17 cellular contexts compared by ENCODE assay signal in genomic region chr4:126592088-126592487, GRCh38.
DNase-seq lines count a peak whose midpoint lies in the region; ATAC-seq and TF ChIP-seq lines count a peak whose summit lies in the region.
"Had no signal": no experiment of that assay in that cellular context is flagged by ENCODE, and none has a peak within 500 bp of the region (broad histone marks: within the 10 kb centered on the region; RNA-seq: fewer than 3 reads in every experiment).

No MANE protein-coding gene starts in this region.

- H3K79me2 ChIP-seq in PC-3 (ENCODE audit: low read length), result no peaks in the 10 kb centered on the region

- intact Hi-C loops in PC-3 (cut with micrococcal nuclease), result no loop called here

- H3K27me3 ChIP-seq in PC-3 (ENCODE audit: low read length) (no peaks in the 10 kb centered on the region), H7 (ENCODE audit: control insufficient read depth, insufficient read depth, low read length) (no peaks in the 10 kb centered on the region)
- H3K27me3 ChIP-seq: pancreas, SJCRH30 had no signal

- no peak for ATAC-seq in PC-3
- ATAC-seq: pancreas had no signal

- DNase-seq in DMS114 treated with DMSO at 0.1 percent for 48 hours (lab: John Stamatoyannopoulos, UW; ENCODE audit: unreplicated experiment) (peak; percentile 6), PC-3 (no peak), epithelial cell of esophagus (ENCODE audit: low read depth) (peak; percentile 38), H7 (no peak), 8988T (no peak), NCI-H187 (lab: John Stamatoyannopoulos, UW) (no peak)
- no peak for DNase-seq in activated CD4-positive, alpha-beta T cell treated with anti-CD3 and anti-CD28 coated beads for 4 hours
- DNase-seq: activated CD4-positive, alpha-beta T cell treated with anti-CD3 and anti-CD28 coated beads, Interleukin-2, amount 50 U/mL, for 48 hours; activated naive CD4-positive, alpha-beta T cell treated with anti-CD3 and anti-CD28 coated beads, Interleukin-2, amount 10 ng/mL, durations not matched to agents 7 days and 5 days; DMS79; effector CD4-positive, alpha-beta T cell; NCI-H2227 treated with DMSO at 0.1 percent for 48 hours; pancreas; stimulated activated CD4-positive, alpha-beta T cell treated with anti-CD3 and anti-CD28 coated beads, Interleukin-4, amount 100 ng/mL, for 4 hours had no signal

- H3K27ac Mint-ChIP-seq in nephron, result peak overlapping the region in 2 of 3 experiments; percentile 2 to 6
- H3K27ac Mint-ChIP-seq: activated naive CD4-positive, alpha-beta T cell treated with anti-CD3 and anti-CD28 coated beads, Interleukin-2, amount 10 ng/mL, durations not matched to agents 7 days and 5 days; IgD-negative memory B cell had no signal

- H3K9me2 ChIP-seq in PC-3 (replicated peaks; ENCODE audit: low read length), result no peaks in the 10 kb centered on the region

- no peaks in the 10 kb centered on the region for H3K4me1 Mint-ChIP-seq in nephron
- H3K4me1 Mint-ChIP-seq: activated naive CD4-positive, alpha-beta T cell treated with anti-CD3 and anti-CD28 coated beads, Interleukin-2, amount 10 ng/mL, durations not matched to agents 7 days and 5 days; IgD-negative memory B cell had no signal

- H3K27ac ChIP-seq in PC-3 (ENCODE audit: low read length), result no peak overlapping the region
- H3K27ac ChIP-seq: pancreas, SJCRH30 had no signal

- H3K9me3 Mint-ChIP-seq in nephron, result peaks cover 24% of the 10 kb centered on the region

- no peaks in the 10 kb centered on the region for H3K4me1 ChIP-seq in PC-3 (ENCODE audit: insufficient read depth, low read length)
- H3K4me1 ChIP-seq: pancreas had no signal

- POLR2A ChIA-PET in PC-3 (lab: Charles Lee; ENCODE audit: unreplicated experiment), result interaction anchor here (0.5 kb wide), 1 partner anchor 380 kb away, joined by 4 read pairs; no protein-coding TSS in a partner anchor

- H3K36me3 Mint-ChIP-seq in nephron (ENCODE audit: low read depth), result no peaks in the 10 kb centered on the region
- H3K36me3 Mint-ChIP-seq: activated naive CD4-positive, alpha-beta T cell treated with anti-CD3 and anti-CD28 coated beads, Interleukin-2, amount 10 ng/mL, durations not matched to agents 7 days and 5 days; IgD-negative memory B cell had no signal

- H3K4me3 ChIP-seq in PC-3 (ENCODE audit: low read length) (no peak overlapping the region), epithelial cell of esophagus (ENCODE audit: low read length) (no peak overlapping the region), H7 (ENCODE audit: insufficient read depth, low read depth, low read length) (no peak overlapping the region)
- H3K4me3 ChIP-seq: pancreas, SJCRH30 had no signal

- H3F3A ChIP-seq in PC-3 (ENCODE audit: low read length, unreplicated experiment), result no peaks in the 10 kb centered on the region

- CTCF ChIA-PET in PC-3 (lab: Charles Lee), result no interaction called here

- H3K9ac ChIP-seq in PC-3 (ENCODE audit: low read length), result no peak overlapping the region

- no peak overlapping the region for H3K4me3 Mint-ChIP-seq in nephron
- H3K4me3 Mint-ChIP-seq: activated naive CD4-positive, alpha-beta T cell treated with anti-CD3 and anti-CD28 coated beads, Interleukin-2, amount 10 ng/mL, durations not matched to agents 7 days and 5 days; IgD-negative memory B cell had no signal

- no peaks in the 10 kb centered on the region for H3K9me3 ChIP-seq in PC-3 (ENCODE audit: low read length)
- H3K9me3 ChIP-seq: pancreas, SJCRH30 had no signal

- H3K4me2 ChIP-seq in PC-3 (ENCODE audit: low read length), result no peak overlapping the region

- H4K20me1 ChIP-seq in PC-3 (ENCODE audit: low read length), result no peaks in the 10 kb centered on the region

- BruUV-seq in PC-3 (replicated peaks; lab: Mats Ljungman, UMichigan), result no TSS peak

- no peaks in the 10 kb centered on the region for H3K27me3 Mint-ChIP-seq in nephron (ENCODE audit: low read depth)
- H3K27me3 Mint-ChIP-seq: activated naive CD4-positive, alpha-beta T cell treated with anti-CD3 and anti-CD28 coated beads, Interleukin-2, amount 10 ng/mL, durations not matched to agents 7 days and 5 days; IgD-negative memory B cell had no signal

- H3K36me3 ChIP-seq in PC-3 (ENCODE audit: low read depth, low read length) (no peaks in the 10 kb centered on the region), H7 (replicated peaks; ENCODE audit: control insufficient read depth, insufficient read depth, low read length) (no peaks in the 10 kb centered on the region)
- H3K36me3 ChIP-seq: pancreas, SJCRH30 had no signal

- TF ChIP-seq CTCF in PC-3 (conservative IDR thresholded peaks at IDR 0.05; ENCODE audit: low read depth, low read length) (peak; percentile 42; the same call in 1 of the 2 replicates), epithelial cell of esophagus (IDR thresholded peaks at IDR 0.05; ENCODE audit: insufficient read depth, low read depth, low read length, missing control alignments) (peak; percentile 54), nephron (IDR thresholded peaks at IDR 0.05; ENCODE audit: unreplicated experiment in 3 of 3) (peak; percentile 33 to 49 (median 35))

- no peak overlapping the region for H2AFZ ChIP-seq in PC-3 (ENCODE audit: low read length)

Comparison
In these comparisons a context has a peak if more than half of its experiments do, and no peak if none do; other contexts are left out.
1. DNase-seq: peak in DMS114 treated with DMSO at 0.1 percent for 48 hours (single experiment) and epithelial cell of esophagus (single experiment); none in PC-3 (single experiment), H7 (single experiment), activated CD4-positive, alpha-beta T cell treated with anti-CD3 and anti-CD28 coated beads for 4 hours (0 of 2), 8988T (single experiment) and NCI-H187 (0 of 2).
2. Peak in every context shown above with its lines, with median percentiles within 50 percentile points of each other: CTCF ChIP-seq.